17 cellular contexts compared by ENCODE assay signal in the genomic region with DNA sequence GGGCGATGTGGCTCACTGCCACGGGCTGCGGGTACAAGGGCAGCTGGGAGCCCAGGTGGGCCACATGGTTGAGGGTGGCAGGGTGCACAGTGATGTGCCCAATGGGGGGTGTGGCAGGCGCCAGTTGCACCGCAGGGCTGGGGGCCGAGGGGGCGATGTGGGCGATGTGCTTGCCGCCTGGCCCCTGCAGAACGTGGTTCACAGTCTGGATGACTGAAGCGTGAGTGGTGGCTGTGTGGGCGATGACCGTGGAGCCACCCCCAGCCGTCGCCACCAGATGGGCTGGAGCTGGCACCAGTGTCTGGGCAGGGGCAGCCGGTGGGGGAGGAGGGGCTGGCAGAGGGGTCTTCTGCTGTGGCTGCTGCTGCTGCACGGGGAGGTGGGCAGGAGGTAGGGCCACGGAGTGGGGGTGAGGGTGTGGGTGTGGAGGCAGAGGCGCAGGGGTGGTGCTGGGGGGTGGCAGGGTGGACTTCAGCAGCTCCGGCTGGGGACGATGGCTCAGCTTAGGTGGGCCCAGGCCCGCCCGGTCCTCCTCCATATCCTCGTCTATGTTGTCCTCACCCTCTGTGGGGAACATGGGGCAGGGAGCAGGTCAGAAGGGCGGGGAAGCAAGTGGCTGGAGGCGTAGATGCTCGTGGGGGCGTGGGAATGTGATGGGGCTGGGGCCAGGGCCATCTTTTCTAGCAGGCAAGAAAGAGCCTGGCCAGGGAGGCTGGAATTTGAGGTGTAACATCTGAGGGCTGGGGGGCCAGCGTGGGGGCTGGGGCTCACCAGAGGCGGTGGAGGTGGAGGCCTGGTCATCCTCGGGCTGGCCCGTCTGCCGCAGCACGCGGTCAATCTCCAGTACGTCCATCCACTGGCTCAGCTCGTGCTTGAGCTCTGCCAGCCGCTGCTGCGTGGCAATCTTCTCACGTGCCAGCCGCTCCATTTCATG.
"Had no signal": no experiment of that assay in that cellular context is flagged by ENCODE, and none has a peak within 500 bp of the region (broad histone marks: within the 10 kb centered on the region; RNA-seq: fewer than 3 reads in every experiment).

No MANE protein-coding gene starts in this region.

- H3K4me3 Mint-ChIP-seq: activated CD4-positive, alpha-beta T cell treated with anti-CD3 and anti-CD28 coated beads for 36 hours; activated naive CD8-positive, alpha-beta T cell treated with anti-CD3 and anti-CD28 coated beads for 36 hours had no signal

- H3K9me3 ChIP-seq: gastrocnemius medialis, heart left ventricle, ovary, sigmoid colon had no signal

- H3K4me3 ChIP-seq: cardiac muscle cell, gastrocnemius medialis, heart left ventricle, neural progenitor cell, ovary, sigmoid colon had no signal

- H3K9me3 Mint-ChIP-seq: activated naive CD8-positive, alpha-beta T cell treated with anti-CD3 and anti-CD28 coated beads for 36 hours; neural progenitor cell had no signal

- H3K27ac ChIP-seq: heart left ventricle, neural progenitor cell, ovary had no signal

- H3K27me3 ChIP-seq: cardiac muscle cell, gastrocnemius medialis, heart left ventricle, neural progenitor cell, ovary, sigmoid colon had no signal

- H3K36me3 ChIP-seq: gastrocnemius medialis, neural progenitor cell, ovary had no signal

- H3K27ac Mint-ChIP-seq: activated CD4-positive, alpha-beta T cell treated with anti-CD3 and anti-CD28 coated beads for 36 hours; activated naive CD8-positive, alpha-beta T cell treated with anti-CD3 and anti-CD28 coated beads for 36 hours had no signal

- DNase-seq: activated CD4-positive, alpha-beta T cell treated with anti-CD3 and anti-CD28 coated beads for 36 hours; activated CD4-positive, alpha-beta T cell treated with anti-CD3 and anti-CD28 coated beads, Interleukin-2, amount 50 U/mL, for 48 hours; activated naive CD4-positive, alpha-beta T cell; activated naive CD8-positive, alpha-beta T cell treated with anti-CD3 and anti-CD28 coated beads for 36 hours; activated T-cell treated with anti-CD3 and anti-CD28 coated beads for 4 hours; amniotic stem cell; gastrocnemius medialis; left ventricle myocardium superior; sigmoid colon; stimulated activated CD4-positive, alpha-beta T cell treated with anti-CD3 and anti-CD28 coated beads, Interleukin-4, amount 100 ng/mL, for 4 hours; stimulated activated naive CD8-positive, alpha-beta T cell treated with anti-CD3 and anti-CD28 coated beads, Interleukin-15, Interleukin-2, amounts not matched to agents 100 U/mL and 50 U/mL, for 24 hours; T-helper 2 cell; trophoblast cell had no signal

- ATAC-seq: activated CD4-positive, alpha-beta T cell treated with anti-CD3 and anti-CD28 coated beads for 36 hours; gastrocnemius medialis; heart left ventricle; left ventricle myocardium superior; stimulated activated naive CD8-positive, alpha-beta T cell treated with anti-CD3 and anti-CD28 coated beads, Interleukin-15, Interleukin-2, amounts not matched to agents 100 U/mL and 50 U/mL, for 24 hours had no signal

- H3K27me3 Mint-ChIP-seq: activated CD4-positive, alpha-beta T cell treated with anti-CD3 and anti-CD28 coated beads for 36 hours; activated naive CD8-positive, alpha-beta T cell treated with anti-CD3 and anti-CD28 coated beads for 36 hours had no signal
